Comparison of ENCODE assay signal across 1 cellular context in genomic region chr17:50219939-50220465, GRCh38.
TF ChIP-seq lines count a peak whose summit lies in the region.

No MANE protein-coding gene starts in this region.

TF ChIP-seq in HepG2, 621 proteins besides CTCF, POLR2A, EP300 and RAD21 (continued from another document and continues in another):
- TF ChIP-seq ZNF572 (CRISPR knock-in tag; IDR thresholded peaks at IDR 0.05) (no peak), ARNTL (CRISPR knock-in tag; IDR thresholded peaks at IDR 0.05) (no peak), ZXDC (CRISPR knock-in tag; IDR thresholded peaks at IDR 0.05) (no peak), SIX4 (CRISPR knock-in tag; IDR thresholded peaks at IDR 0.05) (no peak), ZFP36 (IDR thresholded peaks at IDR 0.05; ENCODE audit: borderline replicate concordance, low read depth, low read length, partially characterized antibody) (no peak), FOXM1 (CRISPR knock-in tag; IDR thresholded peaks at IDR 0.05) (no peak), NR2C2 (CRISPR knock-in tag; IDR thresholded peaks at IDR 0.05; ENCODE audit: borderline replicate concordance) (no peak), GLI4 (CRISPR knock-in tag; IDR thresholded peaks at IDR 0.05; ENCODE audit: borderline replicate concordance) (no peak), ZNF766 (CRISPR knock-in tag; IDR thresholded peaks at IDR 0.05; ENCODE audit: borderline replicate concordance) (no peak), ZNF619 (CRISPR knock-in tag; IDR thresholded peaks at IDR 0.05) (no peak), ZNF839 (CRISPR knock-in tag; IDR thresholded peaks at IDR 0.05; ENCODE audit: borderline replicate concordance) (no peak), HNRNPLL (IDR thresholded peaks at IDR 0.05; ENCODE audit: low read depth, low read length, poor library complexity, severe bottlenecking) (no peak), ZNF251 (CRISPR knock-in tag; IDR thresholded peaks at IDR 0.05) (no peak), ZNF720 (CRISPR knock-in tag; IDR thresholded peaks at IDR 0.05) (no peak), POLR2G (IDR thresholded peaks at IDR 0.05; ENCODE audit: low read depth, low read length) (no peak), MBNL3 (CRISPR knock-in tag; conservative IDR thresholded peaks at IDR 0.05) (no peak), NAIF1 (CRISPR knock-in tag; IDR thresholded peaks at IDR 0.05; ENCODE audit: borderline replicate concordance) (no peak), PRDM4 (CRISPR knock-in tag; IDR thresholded peaks at IDR 0.05; ENCODE audit: borderline replicate concordance) (no peak), SKI (IDR thresholded peaks at IDR 0.05; ENCODE audit: partially characterized antibody) (peak; percentile 21), ZHX1 (CRISPR knock-in tag; IDR thresholded peaks at IDR 0.05; ENCODE audit: low read depth) (no peak), ZNF430 (CRISPR knock-in tag; IDR thresholded peaks at IDR 0.05) (no peak), ZNF160 (CRISPR knock-in tag; IDR thresholded peaks at IDR 0.05) (0 out of 2 replicates have a peak, but pooled peaks have one; percentile 47), THAP8 (CRISPR knock-in tag; IDR thresholded peaks at IDR 0.05; ENCODE audit: borderline replicate concordance) (no peak), SATB2 (CRISPR knock-in tag; IDR thresholded peaks at IDR 0.05) (no peak), HNF1B (CRISPR knock-in tag; IDR thresholded peaks at IDR 0.05) (no peak)
- TF ChIP-seq, protein P1, sequence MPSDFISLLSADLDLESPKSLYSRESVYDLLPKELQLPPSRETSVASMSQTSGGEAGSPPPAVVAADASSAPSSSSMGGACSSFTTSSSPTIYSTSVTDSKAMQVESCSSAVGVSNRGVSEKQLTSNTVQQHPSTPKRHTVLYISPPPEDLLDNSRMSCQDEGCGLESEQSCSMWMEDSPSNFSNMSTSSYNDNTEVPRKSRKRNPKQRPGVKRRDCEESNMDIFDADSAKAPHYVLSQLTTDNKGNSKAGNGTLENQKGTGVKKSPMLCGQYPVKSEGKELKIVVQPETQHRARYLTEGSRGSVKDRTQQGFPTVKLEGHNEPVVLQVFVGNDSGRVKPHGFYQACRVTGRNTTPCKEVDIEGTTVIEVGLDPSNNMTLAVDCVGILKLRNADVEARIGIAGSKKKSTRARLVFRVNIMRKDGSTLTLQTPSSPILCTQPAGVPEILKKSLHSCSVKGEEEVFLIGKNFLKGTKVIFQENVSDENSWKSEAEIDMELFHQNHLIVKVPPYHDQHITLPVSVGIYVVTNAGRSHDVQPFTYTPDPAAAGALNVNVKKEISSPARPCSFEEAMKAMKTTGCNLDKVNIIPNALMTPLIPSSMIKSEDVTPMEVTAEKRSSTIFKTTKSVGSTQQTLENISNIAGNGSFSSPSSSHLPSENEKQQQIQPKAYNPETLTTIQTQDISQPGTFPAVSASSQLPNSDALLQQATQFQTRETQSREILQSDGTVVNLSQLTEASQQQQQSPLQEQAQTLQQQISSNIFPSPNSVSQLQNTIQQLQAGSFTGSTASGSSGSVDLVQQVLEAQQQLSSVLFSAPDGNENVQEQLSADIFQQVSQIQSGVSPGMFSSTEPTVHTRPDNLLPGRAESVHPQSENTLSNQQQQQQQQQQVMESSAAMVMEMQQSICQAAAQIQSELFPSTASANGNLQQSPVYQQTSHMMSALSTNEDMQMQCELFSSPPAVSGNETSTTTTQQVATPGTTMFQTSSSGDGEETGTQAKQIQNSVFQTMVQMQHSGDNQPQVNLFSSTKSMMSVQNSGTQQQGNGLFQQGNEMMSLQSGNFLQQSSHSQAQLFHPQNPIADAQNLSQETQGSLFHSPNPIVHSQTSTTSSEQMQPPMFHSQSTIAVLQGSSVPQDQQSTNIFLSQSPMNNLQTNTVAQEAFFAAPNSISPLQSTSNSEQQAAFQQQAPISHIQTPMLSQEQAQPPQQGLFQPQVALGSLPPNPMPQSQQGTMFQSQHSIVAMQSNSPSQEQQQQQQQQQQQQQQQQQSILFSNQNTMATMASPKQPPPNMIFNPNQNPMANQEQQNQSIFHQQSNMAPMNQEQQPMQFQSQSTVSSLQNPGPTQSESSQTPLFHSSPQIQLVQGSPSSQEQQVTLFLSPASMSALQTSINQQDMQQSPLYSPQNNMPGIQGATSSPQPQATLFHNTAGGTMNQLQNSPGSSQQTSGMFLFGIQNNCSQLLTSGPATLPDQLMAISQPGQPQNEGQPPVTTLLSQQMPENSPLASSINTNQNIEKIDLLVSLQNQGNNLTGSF (CRISPR knock-in tag; IDR thresholded peaks at IDR 0.05) = no peak
- TF ChIP-seq, protein P2, sequence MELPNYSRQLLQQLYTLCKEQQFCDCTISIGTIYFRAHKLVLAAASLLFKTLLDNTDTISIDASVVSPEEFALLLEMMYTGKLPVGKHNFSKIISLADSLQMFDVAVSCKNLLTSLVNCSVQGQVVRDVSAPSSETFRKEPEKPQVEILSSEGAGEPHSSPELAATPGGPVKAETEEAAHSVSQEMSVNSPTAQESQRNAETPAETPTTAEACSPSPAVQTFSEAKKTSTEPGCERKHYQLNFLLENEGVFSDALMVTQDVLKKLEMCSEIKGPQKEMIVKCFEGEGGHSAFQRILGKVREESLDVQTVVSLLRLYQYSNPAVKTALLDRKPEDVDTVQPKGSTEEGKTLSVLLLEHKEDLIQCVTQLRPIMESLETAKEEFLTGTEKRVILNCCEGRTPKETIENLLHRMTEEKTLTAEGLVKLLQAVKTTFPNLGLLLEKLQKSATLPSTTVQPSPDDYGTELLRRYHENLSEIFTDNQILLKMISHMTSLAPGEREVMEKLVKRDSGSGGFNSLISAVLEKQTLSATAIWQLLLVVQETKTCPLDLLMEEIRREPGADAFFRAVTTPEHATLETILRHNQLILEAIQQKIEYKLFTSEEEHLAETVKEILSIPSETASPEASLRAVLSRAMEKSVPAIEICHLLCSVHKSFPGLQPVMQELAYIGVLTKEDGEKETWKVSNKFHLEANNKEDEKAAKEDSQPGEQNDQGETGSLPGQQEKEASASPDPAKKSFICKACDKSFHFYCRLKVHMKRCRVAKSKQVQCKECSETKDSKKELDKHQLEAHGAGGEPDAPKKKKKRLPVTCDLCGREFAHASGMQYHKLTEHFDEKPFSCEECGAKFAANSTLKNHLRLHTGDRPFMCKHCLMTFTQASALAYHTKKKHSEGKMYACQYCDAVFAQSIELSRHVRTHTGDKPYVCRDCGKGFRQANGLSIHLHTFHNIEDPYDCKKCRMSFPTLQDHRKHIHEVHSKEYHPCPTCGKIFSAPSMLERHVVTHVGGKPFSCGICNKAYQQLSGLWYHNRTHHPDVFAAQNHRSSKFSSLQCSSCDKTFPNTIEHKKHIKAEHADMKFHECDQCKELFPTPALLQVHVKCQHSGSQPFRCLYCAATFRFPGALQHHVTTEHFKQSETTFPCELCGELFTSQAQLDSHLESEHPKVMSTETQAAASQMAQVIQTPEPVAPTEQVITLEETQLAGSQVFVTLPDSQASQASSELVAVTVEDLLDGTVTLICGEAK (IDR thresholded peaks at IDR 0.05) = no peak
- TF ChIP-seq, protein P2 (CRISPR knock-in tag; IDR thresholded peaks at IDR 0.05) = no peak
- TF ChIP-seq, protein P3, sequence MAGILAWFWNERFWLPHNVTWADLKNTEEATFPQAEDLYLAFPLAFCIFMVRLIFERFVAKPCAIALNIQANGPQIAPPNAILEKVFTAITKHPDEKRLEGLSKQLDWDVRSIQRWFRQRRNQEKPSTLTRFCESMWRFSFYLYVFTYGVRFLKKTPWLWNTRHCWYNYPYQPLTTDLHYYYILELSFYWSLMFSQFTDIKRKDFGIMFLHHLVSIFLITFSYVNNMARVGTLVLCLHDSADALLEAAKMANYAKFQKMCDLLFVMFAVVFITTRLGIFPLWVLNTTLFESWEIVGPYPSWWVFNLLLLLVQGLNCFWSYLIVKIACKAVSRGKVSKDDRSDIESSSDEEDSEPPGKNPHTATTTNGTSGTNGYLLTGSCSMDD (CRISPR knock-in tag; IDR thresholded peaks at IDR 0.05) = no peak
